8 cellular contexts compared by ENCODE assay signal in genomic region chr3:129428382-129429079, GRCh38. TPM values are rescaled to one million over a fixed set of nuclear protein-coding genes. Genes with fewer than 3 reads are reported as not detected.
DNase-seq lines count a peak whose midpoint lies in the region; ATAC-seq lines count a peak whose summit lies in the region.

EFCAB12 (minus strand) TSS chr3:129428636; CDS start chr3:129428488, 148 bp downstream.

- H3K9ac ChIP-seq in BLaER1 (no peak within 1 kb of the TSS), NT2/D1 (ENCODE audit: insufficient read length, low read depth) (peak within 1 kb of the TSS; percentile 26), muscle layer of colon (ENCODE audit: low read length) (peak within 1 kb of the TSS; percentile 7)

- H3K4me1 Mint-ChIP-seq in activated T-cell treated with anti-CD3 and anti-CD28 coated beads, Interleukin-2, amount 50 U/mL, for 72 hours (ENCODE audit: low read depth): peaks cover 54% of the 10 kb centered on the region

- peaks cover 7 to 12% of the 10 kb centered on the region in 2 donors for H3K36me3 Mint-ChIP-seq in activated T-cell treated with anti-CD3 and anti-CD28 coated beads, Interleukin-2, amount 50 U/mL, for 72 hours (ENCODE audit: insufficient read depth in 2 of 2)

- H4K20me1 ChIP-seq in BLaER1: no peaks in the 10 kb centered on the region

- H3K27me3 ChIP-seq in BLaER1: peaks cover 15% of the 10 kb centered on the region
- peaks cover 14% of the 10 kb centered on the region for H3K27me3 ChIP-seq in NT2/D1 (ENCODE audit: insufficient read depth, insufficient read length)
- no peaks in the 10 kb centered on the region for H3K27me3 ChIP-seq in muscle layer of colon (ENCODE audit: control insufficient read depth in 1 of 2, insufficient read depth in 2 of 2, low read length in 2 of 2)

- H3K4me1 ChIP-seq in BLaER1 (peaks cover 49% of the 10 kb centered on the region), NT2/D1 (ENCODE audit: insufficient read depth, insufficient read length) (peaks cover 12% of the 10 kb centered on the region), muscle layer of colon (ENCODE audit: insufficient read depth, low read length) (peaks cover 12% of the 10 kb centered on the region)

- peak; percentile 94 for DNase-seq in NT2/D1 (ENCODE audit: low read depth, low spot score)
- peak; percentile 91 to 93 for DNase-seq in activated T-cell treated with anti-CD3 and anti-CD28 coated beads, Interleukin-2, amount 50 U/mL, for 72 hours
- DNase-seq in stimulated activated CD8-positive, alpha-beta memory T cell treated with anti-CD3 and anti-CD28 coated beads, Interleukin-4, amount 100 ng/mL, for 24 hours (ENCODE audit: low read depth): peak; percentile 80

- H3K4me3 Mint-ChIP-seq in activated T-cell treated with anti-CD3 and anti-CD28 coated beads, Interleukin-2, amount 50 U/mL, for 72 hours: peak within 1 kb of the TSS; percentile 66 to 87

- peaks cover 0 to 4% of the 10 kb centered on the region in 2 donors for H3K9me3 Mint-ChIP-seq in activated T-cell treated with anti-CD3 and anti-CD28 coated beads, Interleukin-2, amount 50 U/mL, for 72 hours

- H3K9me3 ChIP-seq in BLaER1 (no peaks in the 10 kb centered on the region), NT2/D1 (ENCODE audit: insufficient read depth, low read length) (no peaks in the 10 kb centered on the region), muscle layer of colon (ENCODE audit: low read length) (no peaks in the 10 kb centered on the region)

- peak within 1 kb of the TSS; percentile 60 for H3K4me3 ChIP-seq in BLaER1
- H3K4me3 ChIP-seq in NT2/D1 (ENCODE audit: insufficient read length, low read depth): peak within 1 kb of the TSS; percentile 53
- peak within 1 kb of the TSS; percentile 67 to 71 for H3K4me3 ChIP-seq in muscle layer of colon (ENCODE audit: low read depth in 1 of 2, low read length in 2 of 2)

- no peak within 1 kb of the TSS for H3K27ac ChIP-seq in BLaER1
- H3K27ac ChIP-seq in muscle layer of colon (ENCODE audit: low read depth, low read length): peak within 1 kb of the TSS; percentile 61

- peaks cover 40% of the 10 kb centered on the region for H3K36me3 ChIP-seq in BLaER1
- peaks cover 41% of the 10 kb centered on the region for H3K36me3 ChIP-seq in NT2/D1 (ENCODE audit: insufficient read depth, insufficient read length, low read length)
- peaks cover 22% of the 10 kb centered on the region for H3K36me3 ChIP-seq in muscle layer of colon (ENCODE audit: insufficient read depth, low read length)

- ATAC-seq in GM19351 (IDR thresholded peaks at IDR 0.05; ENCODE audit: unreplicated experiment): peak; percentile 92
- peak; percentile 92 for ATAC-seq in HG03521 (IDR thresholded peaks at IDR 0.05; ENCODE audit: unreplicated experiment)
- ATAC-seq in activated T-cell treated with anti-CD3 and anti-CD28 coated beads, Interleukin-2, amount 50 U/mL, for 72 hours (replicated peaks in 1 of 2): peak; percentile 93 to 94
- ATAC-seq in esophagus mucosa: peak; percentile 96

- peaks cover 9% of the 10 kb centered on the region for H3K27me3 Mint-ChIP-seq in activated T-cell treated with anti-CD3 and anti-CD28 coated beads, Interleukin-2, amount 50 U/mL, for 72 hours (ENCODE audit: low read depth)

- peak within 1 kb of the TSS; percentile 96 for H3K4me2 ChIP-seq in BLaER1

- H3K27ac Mint-ChIP-seq in activated T-cell treated with anti-CD3 and anti-CD28 coated beads, Interleukin-2, amount 50 U/mL, for 72 hours: peak within 1 kb of the TSS; percentile 8

RNA-seq across cellular contexts. Expression of gene EFCAB12, which starts in this region (rescaled TPM):
- total RNA-seq in activated T-cell treated with anti-CD3 and anti-CD28 coated beads, Interleukin-2, amount 50 U/mL, for 72 hours: 1 to 10 TPM; 1.0 to 1.4 TPM
- total RNA-seq in esophagus mucosa: 0.04 TPM

Comparison
In these comparisons a context has a peak if more than half of its experiments do, and no peak if none do; other contexts are left out.
1. Peak in ATAC-seq in esophagus mucosa; RNA of the gene not detected or under 1 TPM.